Comparison of ENCODE assay signal across 8 cellular contexts in the genomic region with DNA sequence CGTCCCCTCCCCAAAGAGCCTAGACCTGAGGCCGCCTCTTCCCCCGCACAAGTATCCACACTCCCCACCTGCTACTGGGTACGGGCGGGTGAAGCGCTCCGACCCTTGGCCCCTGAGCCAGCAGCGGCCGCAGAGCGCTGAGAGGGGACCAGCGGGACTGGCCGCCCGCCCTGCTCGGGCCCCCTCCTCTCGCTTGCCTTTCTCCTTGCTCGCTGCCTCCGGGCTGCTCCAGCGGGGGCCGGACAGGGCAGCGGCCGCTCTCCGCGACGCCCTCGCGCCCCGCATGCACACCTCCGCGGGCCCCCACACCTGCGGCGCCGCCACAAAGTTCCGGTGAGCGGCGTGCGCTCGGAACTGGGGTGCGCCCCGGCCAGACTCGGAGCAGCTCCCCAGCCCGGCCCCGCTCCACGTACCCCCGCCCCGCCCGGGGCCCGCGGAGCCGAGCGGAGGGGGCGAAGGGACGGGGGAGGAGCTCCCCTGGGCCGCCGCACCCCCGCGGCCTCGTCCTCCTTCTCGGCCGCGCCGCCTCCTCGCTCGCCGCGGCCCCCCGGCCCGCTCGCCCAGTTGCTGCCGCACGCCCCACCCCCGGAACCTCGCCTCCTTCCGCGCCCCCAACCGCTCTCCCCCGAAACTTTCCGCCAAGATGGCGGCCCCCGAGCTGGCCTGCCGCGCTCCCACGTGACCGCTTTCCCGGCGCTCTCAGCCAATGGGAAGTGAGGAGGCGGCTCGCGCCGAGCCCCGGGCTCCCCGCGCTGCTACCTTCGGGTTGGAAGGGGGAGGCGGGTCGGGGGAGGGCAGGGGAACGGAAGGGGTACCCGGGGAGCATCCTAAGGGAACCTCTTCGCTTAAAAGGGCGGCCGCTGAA.
DNase-seq lines count a peak whose midpoint lies in the region; ATAC-seq, FAIRE-seq and TF ChIP-seq lines count a peak whose summit lies in the region.

No MANE protein-coding gene starts in this region.

- peak overlapping the region; percentile 86 for H3K4me3 ChIP-seq in astrocyte of the cerebellum (ENCODE audit: low read depth, low read length)
- peak overlapping the region; percentile 84 for H3K4me3 ChIP-seq in retinal pigment epithelial cell (ENCODE audit: low read length)

- no peak for TF ChIP-seq CTCF in astrocyte of the cerebellum (IDR thresholded peaks at IDR 0.05; ENCODE audit: low read depth, low read length, missing control alignments)
- no peak for TF ChIP-seq CTCF in retinal pigment epithelial cell (conservative IDR thresholded peaks at IDR 0.05; ENCODE audit: low read depth, low read length)

- DNase-seq in GM18507 (ENCODE audit: extremely low spot score, insufficient read length, low read depth) (peak; percentile 83), NCI-H1694 treated with DMSO at 0.1 percent for 48 hours (lab: John Stamatoyannopoulos, UW) (peak; percentile 70), T-helper 22 cell (ENCODE audit: low read depth) (peak; percentile 85), astrocyte of the cerebellum (ENCODE audit: low read depth) (peak; percentile 79), hippocampal formation (lab: John Stamatoyannopoulos, UW) (peak; percentile 68 to 87), retinal pigment epithelial cell (ENCODE audit: low read depth) (peak; percentile 48), cortex of kidney (lab: John Stamatoyannopoulos, UW) (no peak)

- peak; percentile 77 for FAIRE-seq in GM18507 (lab: Jason Lieb, UNC)

- in situ Hi-C loops in astrocyte of the cerebellum (cut with HindIII; ENCODE audit: low sequenced_read_pairs) = no loop called here

- ATAC-seq in HG02943 (IDR thresholded peaks at IDR 0.05; ENCODE audit: low read depth, unreplicated experiment) = peak; percentile 71
